ENCODE assay signal across 8 cellular contexts in genomic region chr2:74957886-74958276, GRCh38. TPM values are rescaled to one million over a fixed set of nuclear protein-coding genes. Genes with fewer than 3 reads are reported as not detected.
DNase-seq lines count a peak whose midpoint lies in the region; ATAC-seq and TF ChIP-seq lines count a peak whose summit lies in the region.

No MANE protein-coding gene starts in this region.

- TF ChIP-seq CTCF in GM06990 (IDR thresholded peaks at IDR 0.05; ENCODE audit: insufficient read depth, low read length, poor library complexity, severe bottlenecking) (no peak), psoas muscle (IDR thresholded peaks at IDR 0.05) (no peak)

- H3K9me3 ChIP-seq in esophagus (ENCODE audit: control insufficient read depth in 2 of 2, insufficient read depth in 1 of 2, low read depth in 1 of 2, low read length in 1 of 2) = no peaks in the 10 kb centered on the region
- no peaks in the 10 kb centered on the region for H3K9me3 ChIP-seq in psoas muscle

- DNase-seq in GM06990 (ENCODE audit: extremely low read depth, insufficient read length) (no peak), SIG-M5 (lab: John Stamatoyannopoulos, UW) (peak; percentile 19), psoas muscle (no peak), NCI-H2196 (lab: John Stamatoyannopoulos, UW; ENCODE audit: unreplicated experiment) (no peak), COLO668 (lab: John Stamatoyannopoulos, UW; ENCODE audit: unreplicated experiment) (no peak)

- intact Hi-C loops in psoas muscle (cut with DNase I) = loop anchor here in 1 of 2 donors (10.0 kb wide), 1 partner anchor 757 kb away; the partner anchor contains the start of gene GCFC2

- H3K4me1 ChIP-seq in esophagus (ENCODE audit: control insufficient read depth in 2 of 2, insufficient read depth in 2 of 2, low read length in 1 of 2) (peaks cover 4 to 9% of the 10 kb centered on the region in 2 donors), psoas muscle (peaks cover 21% of the 10 kb centered on the region)

- 47 to 49% methylated on average over 5 of the region's 5 CpGs for WGBS in esophagus, 2 donors
- 39 to 49% (median 43%) methylated on average over 5 of the region's 5 CpGs for WGBS in psoas muscle, 3 donors

- H3K27ac ChIP-seq in esophagus (ENCODE audit: low read depth in 2 of 2, low read length in 1 of 2) (peak overlapping the region; percentile 93 to 97), psoas muscle (peak overlapping the region; percentile 90)

- ATAC-seq in psoas muscle (peak in 1 of 4 donors; percentile 3), GM21515 (IDR thresholded peaks at IDR 0.05; ENCODE audit: unreplicated experiment) (no peak), HG03139 (IDR thresholded peaks at IDR 0.05; ENCODE audit: unreplicated experiment) (no peak)

- H3K36me3 ChIP-seq in GM06990 (ENCODE audit: control insufficient read depth, insufficient read depth, low read length) (no peaks in the 10 kb centered on the region), esophagus (ENCODE audit: control insufficient read depth in 2 of 2, insufficient read depth in 2 of 2, low read length in 1 of 2) (no peaks in the 10 kb centered on the region), psoas muscle (ENCODE audit: insufficient read depth in 1 of 2, low read depth in 1 of 2) (peaks cover 3 to 33% of the 10 kb centered on the region in 2 donors)

- H3K27me3 ChIP-seq in GM06990 (replicated peaks; ENCODE audit: control insufficient read depth, insufficient read depth, low read length) = no peaks in the 10 kb centered on the region
- H3K27me3 ChIP-seq in esophagus (ENCODE audit: control insufficient read depth in 1 of 2, insufficient read depth in 2 of 2, low read length in 2 of 2) = no peaks in the 10 kb centered on the region
- no peaks in the 10 kb centered on the region for H3K27me3 ChIP-seq in psoas muscle (ENCODE audit: insufficient read depth in 3 of 3, low read length in 2 of 3)

- H3K4me3 ChIP-seq in GM06990 (replicated peaks; ENCODE audit: low read depth, low read length) = peak overlapping the region; percentile 82
- peak overlapping the region; percentile 66 to 86 for H3K4me3 ChIP-seq in esophagus (ENCODE audit: low read depth in 1 of 2, low read length in 2 of 2)
- H3K4me3 ChIP-seq in psoas muscle = peak overlapping the region; percentile 70

RNA-seq across cellular contexts. Expression of gene POLE4, which starts 0.6 kb away (rescaled TPM):
- polyA plus RNA-seq in esophagus = 10 to 100 TPM; 21.3 to 30.9 TPM
- 10 to 100 TPM; 53.4 to 96.6 (median 72.8) TPM for total RNA-seq in psoas muscle
- polyA plus RNA-seq in psoas muscle = 100 to 1,000 TPM in 1 of 3 donors, 10 to 100 TPM in 2; 77.7 to 106 (median 78.2) TPM
